In genomic region chr19:18612051-18612771, GRCh38 we compare ENCODE assay signal across 1 cellular context.
TF ChIP-seq lines count a peak whose summit lies in the region.

No MANE protein-coding gene starts in this region.

TF ChIP-seq in HCT116, 20 proteins besides CTCF, POLR2A, EP300 and RAD21:
- TF ChIP-seq, protein P1, sequence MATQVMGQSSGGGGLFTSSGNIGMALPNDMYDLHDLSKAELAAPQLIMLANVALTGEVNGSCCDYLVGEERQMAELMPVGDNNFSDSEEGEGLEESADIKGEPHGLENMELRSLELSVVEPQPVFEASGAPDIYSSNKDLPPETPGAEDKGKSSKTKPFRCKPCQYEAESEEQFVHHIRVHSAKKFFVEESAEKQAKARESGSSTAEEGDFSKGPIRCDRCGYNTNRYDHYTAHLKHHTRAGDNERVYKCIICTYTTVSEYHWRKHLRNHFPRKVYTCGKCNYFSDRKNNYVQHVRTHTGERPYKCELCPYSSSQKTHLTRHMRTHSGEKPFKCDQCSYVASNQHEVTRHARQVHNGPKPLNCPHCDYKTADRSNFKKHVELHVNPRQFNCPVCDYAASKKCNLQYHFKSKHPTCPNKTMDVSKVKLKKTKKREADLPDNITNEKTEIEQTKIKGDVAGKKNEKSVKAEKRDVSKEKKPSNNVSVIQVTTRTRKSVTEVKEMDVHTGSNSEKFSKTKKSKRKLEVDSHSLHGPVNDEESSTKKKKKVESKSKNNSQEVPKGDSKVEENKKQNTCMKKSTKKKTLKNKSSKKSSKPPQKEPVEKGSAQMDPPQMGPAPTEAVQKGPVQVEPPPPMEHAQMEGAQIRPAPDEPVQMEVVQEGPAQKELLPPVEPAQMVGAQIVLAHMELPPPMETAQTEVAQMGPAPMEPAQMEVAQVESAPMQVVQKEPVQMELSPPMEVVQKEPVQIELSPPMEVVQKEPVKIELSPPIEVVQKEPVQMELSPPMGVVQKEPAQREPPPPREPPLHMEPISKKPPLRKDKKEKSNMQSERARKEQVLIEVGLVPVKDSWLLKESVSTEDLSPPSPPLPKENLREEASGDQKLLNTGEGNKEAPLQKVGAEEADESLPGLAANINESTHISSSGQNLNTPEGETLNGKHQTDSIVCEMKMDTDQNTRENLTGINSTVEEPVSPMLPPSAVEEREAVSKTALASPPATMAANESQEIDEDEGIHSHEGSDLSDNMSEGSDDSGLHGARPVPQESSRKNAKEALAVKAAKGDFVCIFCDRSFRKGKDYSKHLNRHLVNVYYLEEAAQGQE (IDR thresholded peaks at IDR 0.05; ENCODE audit: low read depth): no peak
- no peak for TF ChIP-seq ZFX (IDR thresholded peaks at IDR 0.05)
- no peak for TF ChIP-seq MAX (IDR thresholded peaks at IDR 0.05)
- TF ChIP-seq ELF1 (IDR thresholded peaks at IDR 0.05; ENCODE audit: borderline replicate concordance, low read depth): no peak
- no peak for TF ChIP-seq ATF3 (IDR thresholded peaks at IDR 0.05)
- TF ChIP-seq FOSL1 (IDR thresholded peaks at IDR 0.05; ENCODE audit: low read depth): no peak
- no peak for TF ChIP-seq JUND (IDR thresholded peaks at IDR 0.05)
- TF ChIP-seq CBX3 (IDR thresholded peaks at IDR 0.05; ENCODE audit: low read depth): no peak
- no peak for TF ChIP-seq SRF (IDR thresholded peaks at IDR 0.05; ENCODE audit: low read depth)
TF ChIP-seq in HCT116: peak in this region for 0.
